Comparison of ENCODE assay signal across 9 cellular contexts in genomic region chr6:24855389-24856245, GRCh38. TPM values are rescaled to one million over a fixed set of nuclear protein-coding genes. Genes with fewer than 3 reads are reported as not detected.
DNase-seq lines count a peak whose midpoint lies in the region; ATAC-seq and TF ChIP-seq lines count a peak whose summit lies in the region.
"Had no signal": no experiment of that assay in that cellular context is flagged by ENCODE, and none has a peak within 500 bp of the region (broad histone marks: within the 10 kb centered on the region; RNA-seq: fewer than 3 reads in every experiment).

No MANE protein-coding gene starts in this region.

- H3K36me3 Mint-ChIP-seq in activated T-cell treated with anti-CD3 and anti-CD28 coated beads, Interleukin-2, amount 50 U/mL, for 4 hours (ENCODE audit: insufficient read depth): peaks cover 44% of the 10 kb centered on the region
- peaks cover 3% of the 10 kb centered on the region for H3K36me3 Mint-ChIP-seq in nephron (ENCODE audit: low read depth)

- peak; percentile 97 for TF ChIP-seq RAD21 in Ishikawa (IDR thresholded peaks at IDR 0.05; ENCODE audit: low read depth)

- peaks cover 62% of the 10 kb centered on the region for H3K4me1 Mint-ChIP-seq in activated T-cell treated with anti-CD3 and anti-CD28 coated beads, Interleukin-2, amount 50 U/mL, for 4 hours (ENCODE audit: low read depth)
- peaks cover 32% of the 10 kb centered on the region for H3K4me1 Mint-ChIP-seq in nephron
- H3K4me1 Mint-ChIP-seq in stimulated activated naive CD8-positive, alpha-beta T cell treated with anti-CD3 and anti-CD28 coated beads, Interleukin-15, amount 100 ng/mL, for 72 hours: peaks cover 68% of the 10 kb centered on the region

- DNase-seq in GM12864 (ENCODE audit: low read depth) (peak; percentile 59), OCI-M2 (lab: John Stamatoyannopoulos, UW; ENCODE audit: unreplicated experiment) (peak; percentile 39), fibroblast of gingiva (ENCODE audit: low read depth) (peak; percentile 64)
- DNase-seq in activated T-cell treated with anti-CD3 and anti-CD28 coated beads, Interleukin-2, amount 50 U/mL, for 4 hours: peak; percentile 60
- DNase-seq in stimulated activated naive CD8-positive, alpha-beta T cell treated with anti-CD3 and anti-CD28 coated beads, Interleukin-15, amount 100 ng/mL, for 72 hours: peak; percentile 65 to 75

- ATAC-seq in activated T-cell treated with anti-CD3 and anti-CD28 coated beads, Interleukin-2, amount 50 U/mL, for 4 hours: peak; percentile 48 to 61
- peak; percentile 65 for ATAC-seq in stimulated activated naive CD8-positive, alpha-beta T cell treated with anti-CD3 and anti-CD28 coated beads, Interleukin-15, amount 100 ng/mL, for 72 hours
- ATAC-seq in GM21367 (IDR thresholded peaks at IDR 0.05; ENCODE audit: unreplicated experiment): no peak

- H3K4me3 Mint-ChIP-seq in activated T-cell treated with anti-CD3 and anti-CD28 coated beads, Interleukin-2, amount 50 U/mL, for 4 hours: no peak overlapping the region
- H3K4me3 Mint-ChIP-seq in nephron: peak overlapping the region in 2 of 3 experiments; percentile 12 to 29
- peak overlapping the region; percentile 42 to 62 for H3K4me3 Mint-ChIP-seq in stimulated activated naive CD8-positive, alpha-beta T cell treated with anti-CD3 and anti-CD28 coated beads, Interleukin-15, amount 100 ng/mL, for 72 hours

- H3K9me3 Mint-ChIP-seq in activated T-cell treated with anti-CD3 and anti-CD28 coated beads, Interleukin-2, amount 50 U/mL, for 4 hours: no peaks in the 10 kb centered on the region
- H3K9me3 Mint-ChIP-seq in nephron: no peaks in the 10 kb centered on the region
- no peaks in the 10 kb centered on the region for H3K9me3 Mint-ChIP-seq in stimulated activated naive CD8-positive, alpha-beta T cell treated with anti-CD3 and anti-CD28 coated beads, Interleukin-15, amount 100 ng/mL, for 72 hours

- no peak for TF ChIP-seq EP300 in Ishikawa (IDR thresholded peaks at IDR 0.05; ENCODE audit: borderline replicate concordance)

- no peaks in the 10 kb centered on the region for H3K27me3 Mint-ChIP-seq in activated T-cell treated with anti-CD3 and anti-CD28 coated beads, Interleukin-2, amount 50 U/mL, for 4 hours (ENCODE audit: low read depth)
- no peaks in the 10 kb centered on the region for H3K27me3 Mint-ChIP-seq in nephron (ENCODE audit: low read depth)
- no peaks in the 10 kb centered on the region for H3K27me3 Mint-ChIP-seq in stimulated activated naive CD8-positive, alpha-beta T cell treated with anti-CD3 and anti-CD28 coated beads, Interleukin-15, amount 100 ng/mL, for 72 hours

- no peak overlapping the region for H3K4me3 ChIP-seq in GM12864 (ENCODE audit: low read depth, low read length)

- TF ChIP-seq CTCF in GM12864 (IDR thresholded peaks at IDR 0.05; ENCODE audit: low read depth, low read length, missing control alignments): peak; percentile 81
- TF ChIP-seq CTCF in nephron (IDR thresholded peaks at IDR 0.05; ENCODE audit: unreplicated experiment in 3 of 3): peak; percentile 87 to 94 (median 87)

- peak overlapping the region; percentile 48 to 63 (median 60) for H3K27ac Mint-ChIP-seq in nephron
- peak overlapping the region; percentile 93 to 96 for H3K27ac Mint-ChIP-seq in stimulated activated naive CD8-positive, alpha-beta T cell treated with anti-CD3 and anti-CD28 coated beads, Interleukin-15, amount 100 ng/mL, for 72 hours

TF ChIP-seq in Ishikawa, 13 proteins besides CTCF, POLR2A, EP300 and RAD21:
- TF ChIP-seq MAX (IDR thresholded peaks at IDR 0.05) (peak; percentile 51), CREB1 (IDR thresholded peaks at IDR 0.05; ENCODE audit: low read depth) (no peak), TAF1 (IDR thresholded peaks at IDR 0.05; ENCODE audit: low read depth) (no peak), TEAD4 (IDR thresholded peaks at IDR 0.05) (no peak), EGR1 (IDR thresholded peaks at IDR 0.05) (no peak), CEBPB (IDR thresholded peaks at IDR 0.05) (no peak)

RNA-seq across cellular contexts. Expression of gene ARMH2, which starts 56.9 kb away (rescaled TPM):
- not detected for total RNA-seq in activated T-cell treated with anti-CD3 and anti-CD28 coated beads, Interleukin-2, amount 50 U/mL, for 4 hours
- total RNA-seq: skeletal muscle tissue had no signal
